In the genomic region with DNA sequence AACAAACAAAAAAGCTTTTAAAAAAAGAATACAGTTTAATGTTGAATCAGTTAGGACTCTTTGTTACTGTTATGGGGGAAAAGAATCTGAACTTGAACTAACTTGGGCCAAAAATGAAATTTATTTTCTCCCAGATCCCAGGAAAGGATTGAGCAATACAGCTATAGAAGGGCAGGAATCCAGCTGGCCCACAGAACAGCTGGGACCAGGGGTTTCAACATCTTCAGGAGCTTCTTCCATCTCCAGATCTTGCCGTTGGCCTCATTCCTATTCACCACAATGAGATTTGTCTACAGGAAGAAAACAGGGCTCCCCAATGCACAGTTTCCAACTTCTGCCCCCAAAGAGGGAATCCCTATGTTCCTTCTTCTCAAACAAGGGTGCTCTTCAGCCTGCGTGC, we compare ENCODE assay signal across 19 cellular contexts. TPM values are rescaled to one million over a fixed set of nuclear protein-coding genes. Genes with fewer than 3 reads are reported as not detected.
DNase-seq lines count a peak whose midpoint lies in the region; ATAC-seq and TF ChIP-seq lines count a peak whose summit lies in the region.
"Had no signal": no experiment of that assay in that cellular context is flagged by ENCODE, and none has a peak within 500 bp of the region (broad histone marks: within the 10 kb centered on the region; RNA-seq: fewer than 3 reads in every experiment).

No MANE protein-coding gene starts in this region.

- ATAC-seq in Right ventricle myocardium superior (ENCODE audit: poor library complexity) (peak; percentile 85), sciatic nerve (peak; percentile 98), GM18517 (IDR thresholded peaks at IDR 0.05; ENCODE audit: unreplicated experiment) (no peak)
- ATAC-seq: left lobe of liver, natural killer cell had no signal

- POLR2A ChIA-PET in GM10248 (lab: Yijun Ruan, JAX) = no interaction called here

- DNase-seq in AG09319 (ENCODE audit: extremely low read depth, low read depth) (peak; percentile 45), amniotic epithelial cell (ENCODE audit: low read depth) (peak; percentile 92), Right ventricle myocardium superior (peak; percentile 49), sciatic nerve (ENCODE audit: low spot score) (peak; percentile 68), GM10248 (ENCODE audit: extremely low spot score) (no peak)
- no peak for DNase-seq in activated CD8-positive, alpha-beta memory T cell treated with anti-CD3 and anti-CD28 coated beads, Interleukin-2, amount 50 U/mL, for 48 hours
- no peak for DNase-seq in stimulated activated CD4-positive, alpha-beta T cell treated with anti-CD3 and anti-CD28 coated beads, Interleukin-4, amount 100 ng/mL, for 24 hours
- DNase-seq: activated CD4-positive, CD25-positive, alpha-beta regulatory T cell; activated T-cell treated with anti-CD3 and anti-CD28 coated beads for 4 hours; AML-193; hypothalamus; natural killer cell; NCI-H1105 treated with DMSO at 0.1 percent for 48 hours; NCI-H446 treated with DMSO at 0.1 percent for 48 hours; PC-9; stimulated activated CD4-positive, alpha-beta T cell treated with anti-CD3 and anti-CD28 coated beads, Interleukin-4, amount 100 ng/mL, for 4 hours; SW 1271 had no signal

- no peak for TF ChIP-seq CTCF in AG09319 (IDR thresholded peaks at IDR 0.05; ENCODE audit: low read depth, low read length)
- no peak for TF ChIP-seq CTCF in GM10248 (IDR thresholded peaks at IDR 0.05; ENCODE audit: control extremely low read depth, extremely low read depth, low read depth, missing control alignments)

- CTCF ChIA-PET in GM10248 (lab: Yijun Ruan, JAX) = no interaction called here

- intact Hi-C loops in Right ventricle myocardium superior (cut with DNase I) (no loop called here), sciatic nerve (cut with DNase I) (no loop called here)

RNA-seq across cellular contexts. Expression of gene AKAP12, which starts 43.2 kb away (rescaled TPM):
- 13.9 TPM for total RNA-seq in Right ventricle myocardium superior
- total RNA-seq in sciatic nerve = 142 TPM

Comparison
In these comparisons a context has a peak if more than half of its experiments do, and no peak if none do; other contexts are left out.
1. DNase-seq: peak in AG09319 (single experiment), amniotic epithelial cell (single experiment), Right ventricle myocardium superior (single experiment) and sciatic nerve (single experiment); none in activated CD8-positive, alpha-beta memory T cell treated with anti-CD3 and anti-CD28 coated beads, Interleukin-2, amount 50 U/mL, for 48 hours (single experiment), GM10248 (single experiment) and stimulated activated CD4-positive, alpha-beta T cell treated with anti-CD3 and anti-CD28 coated beads, Interleukin-4, amount 100 ng/mL, for 24 hours (single experiment).